ENCODE assay signal across 10 cellular contexts in the genomic region with DNA sequence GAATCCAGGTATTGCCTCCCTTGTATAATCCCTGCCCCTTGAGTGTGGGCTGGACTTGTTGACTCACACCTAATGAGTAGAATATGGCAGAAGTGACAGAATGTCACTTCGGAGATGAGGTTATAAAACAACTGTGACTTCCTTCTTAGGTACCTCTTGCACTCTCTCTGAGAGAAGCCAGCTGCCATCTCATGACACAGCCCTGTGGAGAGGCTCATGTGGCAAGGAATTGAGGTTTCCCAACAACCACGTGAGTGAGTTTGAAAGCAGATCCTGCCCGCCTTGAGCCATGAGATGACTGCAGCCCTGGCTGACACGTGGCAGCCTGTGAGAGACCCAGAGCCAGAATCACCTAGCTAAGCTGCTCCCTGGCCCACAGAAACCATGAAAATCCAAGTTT. TPM values are rescaled to one million over a fixed set of nuclear protein-coding genes. Genes with fewer than 3 reads are reported as not detected.
DNase-seq lines count a peak whose midpoint lies in the region; ATAC-seq and TF ChIP-seq lines count a peak whose summit lies in the region.
"Had no signal": no experiment of that assay in that cellular context is flagged by ENCODE, and none has a peak within 500 bp of the region (broad histone marks: within the 10 kb centered on the region; RNA-seq: fewer than 3 reads in every experiment).

No MANE protein-coding gene starts in this region.

- ATAC-seq in activated CD8-positive, alpha-beta memory T cell treated with anti-CD3 and anti-CD28 coated beads, Interleukin-2, amount 10 ng/mL, durations not matched to agents 7 days and 5 days: peak; percentile 84
- ATAC-seq in heart right ventricle (peak; percentile 45 to 89 (median 67)), GM21390 (IDR thresholded peaks at IDR 0.05; ENCODE audit: unreplicated experiment) (no peak)

- DNase-seq in activated CD8-positive, alpha-beta memory T cell treated with anti-CD3 and anti-CD28 coated beads, Interleukin-2, amount 10 ng/mL, durations not matched to agents 7 days and 5 days: peak; percentile 72
- DNase-seq in activated CD8-positive, alpha-beta memory T cell treated with anti-CD3 and anti-CD28 coated beads, Interleukin-2, amount 50 U/mL, for 4 hours: no peak
- peak; percentile 22 for DNase-seq in SKM-1 (lab: John Stamatoyannopoulos, UW; ENCODE audit: unreplicated experiment)
- DNase-seq in heart right ventricle: peak in 1 of 2 donors; percentile 23
- no peak for DNase-seq in stomach
- no peak for DNase-seq in CD4-positive, alpha-beta memory T cell
- DNase-seq in stimulated activated naive CD4-positive, alpha-beta T cell treated with Interleukin-2 at 50 U/mL for 16 hours (lab: John Stamatoyannopoulos, UW): no peak
- DNase-seq: activated B cell treated with CpG ODN at 0.5 μM for 24 hours had no signal

- intact Hi-C loops in heart right ventricle (cut with DNase I): loop anchor here in 2 of 10 donors (5.0 kb wide), 2 partner anchors 40 to 165 kb away; no protein-coding TSS in a partner anchor
- intact Hi-C loops in stomach (cut with DNase I; ENCODE audit: low total_unique reads): no loop called here
- intact Hi-C loops in CD4-positive, alpha-beta memory T cell (cut with micrococcal nuclease): loop anchor here (2.0 kb wide), 1 partner anchor 167 kb away; no protein-coding TSS in a partner anchor

- peak overlapping the region; percentile 28 for H3K27ac Mint-ChIP-seq in activated CD8-positive, alpha-beta memory T cell treated with anti-CD3 and anti-CD28 coated beads, Interleukin-2, amount 10 ng/mL, durations not matched to agents 7 days and 5 days
- no peak overlapping the region for H3K27ac Mint-ChIP-seq in CD4-positive, alpha-beta memory T cell
- H3K27ac Mint-ChIP-seq: activated B cell treated with CpG ODN at 0.5 μM for 24 hours had no signal

- H3K4me3 ChIP-seq in heart right ventricle (no peak overlapping the region), stomach (no peak overlapping the region)
- H3K4me3 ChIP-seq in CD4-positive, alpha-beta memory T cell (ENCODE audit: low read length in 2 of 2): no peak overlapping the region

- peak overlapping the region in 1 of 10 donors; percentile 31 for H3K27ac ChIP-seq in heart right ventricle
- peak overlapping the region in 3 of 5 donors; percentile 5 to 34 (median 10) for H3K27ac ChIP-seq in stomach
- no peak overlapping the region for H3K27ac ChIP-seq in CD4-positive, alpha-beta memory T cell (ENCODE audit: low read depth, low read length)

- POLR2A ChIA-PET in CD4-positive, alpha-beta memory T cell (lab: Charles Lee; ENCODE audit: partially characterized antibody): no interaction called here

- H3K36me3 Mint-ChIP-seq in activated CD8-positive, alpha-beta memory T cell treated with anti-CD3 and anti-CD28 coated beads, Interleukin-2, amount 10 ng/mL, durations not matched to agents 7 days and 5 days: no peaks in the 10 kb centered on the region
- no peaks in the 10 kb centered on the region for H3K36me3 Mint-ChIP-seq in CD4-positive, alpha-beta memory T cell

- no peak for TF ChIP-seq EP300 in stomach (IDR thresholded peaks at IDR 0.05)

- H3K4me3 Mint-ChIP-seq in activated CD8-positive, alpha-beta memory T cell treated with anti-CD3 and anti-CD28 coated beads, Interleukin-2, amount 10 ng/mL, durations not matched to agents 7 days and 5 days: no peak overlapping the region
- H3K4me3 Mint-ChIP-seq in CD4-positive, alpha-beta memory T cell: no peak overlapping the region
- H3K4me3 Mint-ChIP-seq: activated B cell treated with CpG ODN at 0.5 μM for 24 hours had no signal

- TF ChIP-seq CTCF in heart right ventricle (IDR thresholded peaks at IDR 0.05) (no peak), stomach (IDR thresholded peaks at IDR 0.05) (no peak)

- H3K36me3 ChIP-seq in heart right ventricle: no peaks in the 10 kb centered on the region
- no peaks in the 10 kb centered on the region for H3K36me3 ChIP-seq in stomach
- H3K36me3 ChIP-seq in CD4-positive, alpha-beta memory T cell (ENCODE audit: insufficient read depth, low read length): no peaks in the 10 kb centered on the region

- TF ChIP-seq POLR2A in stomach (IDR thresholded peaks at IDR 0.05): no peak

- H3K9me3 Mint-ChIP-seq in activated CD8-positive, alpha-beta memory T cell treated with anti-CD3 and anti-CD28 coated beads, Interleukin-2, amount 10 ng/mL, durations not matched to agents 7 days and 5 days (ENCODE audit: low read depth): no peaks in the 10 kb centered on the region
- no peaks in the 10 kb centered on the region for H3K9me3 Mint-ChIP-seq in CD4-positive, alpha-beta memory T cell
- H3K9me3 Mint-ChIP-seq: activated B cell treated with CpG ODN at 0.5 μM for 24 hours had no signal

- peaks cover 0 to 51% (median 20%) of the 10 kb centered on the region in 9 donors for H3K4me1 ChIP-seq in heart right ventricle
- peaks cover 0 to 13% (median 4%) of the 10 kb centered on the region in 4 donors for H3K4me1 ChIP-seq in stomach
- no peaks in the 10 kb centered on the region for H3K4me1 ChIP-seq in CD4-positive, alpha-beta memory T cell (ENCODE audit: insufficient read depth, low read length)

- no peaks in the 10 kb centered on the region for H3K9me3 ChIP-seq in heart right ventricle
- H3K9me3 ChIP-seq in stomach: no peaks in the 10 kb centered on the region
- H3K9me3 ChIP-seq in CD4-positive, alpha-beta memory T cell (ENCODE audit: control insufficient read depth in 1 of 2, low read length in 2 of 2): no peaks in the 10 kb centered on the region

- H3K27me3 Mint-ChIP-seq in activated CD8-positive, alpha-beta memory T cell treated with anti-CD3 and anti-CD28 coated beads, Interleukin-2, amount 10 ng/mL, durations not matched to agents 7 days and 5 days: peaks cover 2% of the 10 kb centered on the region
- H3K27me3 Mint-ChIP-seq in CD4-positive, alpha-beta memory T cell: no peaks in the 10 kb centered on the region
- H3K27me3 Mint-ChIP-seq: activated B cell treated with CpG ODN at 0.5 μM for 24 hours had no signal

- CTCF ChIA-PET in activated CD8-positive, alpha-beta memory T cell treated with anti-CD3 and anti-CD28 coated beads, Interleukin-2, amount 10 ng/mL, durations not matched to agents 7 days and 5 days (lab: Charles Lee): no interaction called here
- CTCF ChIA-PET in CD4-positive, alpha-beta memory T cell (lab: Charles Lee; ENCODE audit: partially characterized antibody): interaction anchor here (1.0 to 1.6 kb wide), 2 partner anchors 11 to 14 kb away, joined by 3 to 4 read pairs; no protein-coding TSS in a partner anchor

- peaks cover 0 to 14% (median 0%) of the 10 kb centered on the region in 7 donors for H3K27me3 ChIP-seq in heart right ventricle
- H3K27me3 ChIP-seq in stomach: peaks cover 0 to 3% (median 0%) of the 10 kb centered on the region in 3 donors
- no peaks in the 10 kb centered on the region for H3K27me3 ChIP-seq in CD4-positive, alpha-beta memory T cell (ENCODE audit: insufficient read depth, low read length)

- H3K4me1 Mint-ChIP-seq in activated CD8-positive, alpha-beta memory T cell treated with anti-CD3 and anti-CD28 coated beads, Interleukin-2, amount 10 ng/mL, durations not matched to agents 7 days and 5 days: peaks cover 18% of the 10 kb centered on the region
- H3K4me1 Mint-ChIP-seq in CD4-positive, alpha-beta memory T cell: peaks cover 0 to 11% (median 4%) of the 10 kb centered on the region in 4 donors

- WGBS in heart right ventricle, 2 donors: 35 to 46% methylated on average over 4 of the region's 4 CpGs
- WGBS in stomach, 5 donors: 47 to 66% (median 48%) methylated on average over 3 to 4 of the region's 4 CpGs

RNA-seq across cellular contexts. Expression of gene ASB11, which starts 13.5 kb away (rescaled TPM):
- total RNA-seq in activated CD8-positive, alpha-beta memory T cell treated with anti-CD3 and anti-CD28 coated beads, Interleukin-2, amount 10 ng/mL, durations not matched to agents 7 days and 5 days: not detected
- total RNA-seq in heart right ventricle (100 to 1,000 TPM in 7 of 10 donors, 10 to 100 TPM in 3; 64.9 to 149 (median 101) TPM), stomach (1 to 10 TPM in 3 of 5 donors, not detected in 2; 2.9 to 9.8 (median 2.9) TPM)
- polyA plus RNA-seq in heart right ventricle (10 to 100 TPM in 1 of 2 donors, 1 to 10 TPM in 1; 4.3 to 18.1 TPM), stomach (1 to 10 TPM in 2 of 3 donors, under 1 TPM in 1; 0.15 to 1.9 (median 1.7) TPM)
- not detected for total RNA-seq in CD4-positive, alpha-beta memory T cell
- polyA plus RNA-seq in CD4-positive, alpha-beta memory T cell: not detected
- total RNA-seq: activated B cell treated with CpG ODN at 0.5 μM for 24 hours, glomerular endothelial cell had no signal

RNA-seq across cellular contexts. Expression of gene ASB9, which starts 32.0 kb away (rescaled TPM):
- total RNA-seq in activated CD8-positive, alpha-beta memory T cell treated with anti-CD3 and anti-CD28 coated beads, Interleukin-2, amount 10 ng/mL, durations not matched to agents 7 days and 5 days: under 1 TPM; 0.49 to 0.82 TPM
- 1 to 10 TPM in 2 of 10 donors, under 1 TPM in 8; 0.39 to 1.5 (median 0.86) TPM for total RNA-seq in heart right ventricle
- 1 to 10 TPM in 1 of 2 donors, under 1 TPM in 1; 0.59 to 1.6 TPM for polyA plus RNA-seq in heart right ventricle
- total RNA-seq in stomach: 100 to 1,000 TPM in 1 of 5 donors, 10 to 100 TPM in 1, 1 to 10 TPM in 3; 4.1 to 201 (median 9.0) TPM
- polyA plus RNA-seq in stomach: 1 to 10 TPM; 1.6 to 3.7 (median 3.4) TPM
- not detected for total RNA-seq in CD4-positive, alpha-beta memory T cell
- polyA plus RNA-seq in CD4-positive, alpha-beta memory T cell: under 1 TPM in 1 of 2 donors, not detected in 1; 0.73 TPM
- total RNA-seq: activated B cell treated with CpG ODN at 0.5 μM for 24 hours had no signal

RNA-seq across cellular contexts. Expression of gene PIGA, which starts 33.4 kb away (rescaled TPM):
- total RNA-seq in activated CD8-positive, alpha-beta memory T cell treated with anti-CD3 and anti-CD28 coated beads, Interleukin-2, amount 10 ng/mL, durations not matched to agents 7 days and 5 days: 10 to 100 TPM; 21.5 to 25.0 TPM
- 1 to 10 TPM; 3.1 to 7.3 (median 4.7) TPM for total RNA-seq in heart right ventricle
- polyA plus RNA-seq in heart right ventricle: 1 to 10 TPM; 5.9 to 6.9 TPM
- 10 to 100 TPM in 3 of 5 donors, 1 to 10 TPM in 1, under 1 TPM in 1; 0.58 to 59.7 (median 17.8) TPM for total RNA-seq in stomach
- polyA plus RNA-seq in stomach: 1 to 10 TPM; 6.1 to 8.6 (median 6.4) TPM
- 10 to 100 TPM; 27.8 to 32.3 TPM for total RNA-seq in CD4-positive, alpha-beta memory T cell
- polyA plus RNA-seq in CD4-positive, alpha-beta memory T cell: 1 to 10 TPM; 6.4 to 8.2 TPM

Comparison
In these comparisons a context has a peak if more than half of its experiments do, and no peak if none do; other contexts are left out.
1. DNase-seq: peak in activated CD8-positive, alpha-beta memory T cell treated with anti-CD3 and anti-CD28 coated beads, Interleukin-2, amount 10 ng/mL, durations not matched to agents 7 days and 5 days (single experiment) and SKM-1 (single experiment); none in activated CD8-positive, alpha-beta memory T cell treated with anti-CD3 and anti-CD28 coated beads, Interleukin-2, amount 50 U/mL, for 4 hours (single experiment), stomach (single experiment), CD4-positive, alpha-beta memory T cell (0 of 5) and stimulated activated naive CD4-positive, alpha-beta T cell treated with Interleukin-2 at 50 U/mL for 16 hours (single experiment).
2. RNA of gene ASB11, which starts 13.5 kb away (total RNA-seq): 64.9 to 149 TPM in heart right ventricle; 2.9 to 9.8 TPM in stomach, not detected in CD4-positive, alpha-beta memory T cell and not detected in activated CD8-positive, alpha-beta memory T cell treated with anti-CD3 and anti-CD28 coated beads, Interleukin-2, amount 10 ng/mL, durations not matched to agents 7 days and 5 days; every median in the first group is over 4 times any median in the second.